Comparison of ENCODE assay signal across 8 cellular contexts in the genomic region with DNA sequence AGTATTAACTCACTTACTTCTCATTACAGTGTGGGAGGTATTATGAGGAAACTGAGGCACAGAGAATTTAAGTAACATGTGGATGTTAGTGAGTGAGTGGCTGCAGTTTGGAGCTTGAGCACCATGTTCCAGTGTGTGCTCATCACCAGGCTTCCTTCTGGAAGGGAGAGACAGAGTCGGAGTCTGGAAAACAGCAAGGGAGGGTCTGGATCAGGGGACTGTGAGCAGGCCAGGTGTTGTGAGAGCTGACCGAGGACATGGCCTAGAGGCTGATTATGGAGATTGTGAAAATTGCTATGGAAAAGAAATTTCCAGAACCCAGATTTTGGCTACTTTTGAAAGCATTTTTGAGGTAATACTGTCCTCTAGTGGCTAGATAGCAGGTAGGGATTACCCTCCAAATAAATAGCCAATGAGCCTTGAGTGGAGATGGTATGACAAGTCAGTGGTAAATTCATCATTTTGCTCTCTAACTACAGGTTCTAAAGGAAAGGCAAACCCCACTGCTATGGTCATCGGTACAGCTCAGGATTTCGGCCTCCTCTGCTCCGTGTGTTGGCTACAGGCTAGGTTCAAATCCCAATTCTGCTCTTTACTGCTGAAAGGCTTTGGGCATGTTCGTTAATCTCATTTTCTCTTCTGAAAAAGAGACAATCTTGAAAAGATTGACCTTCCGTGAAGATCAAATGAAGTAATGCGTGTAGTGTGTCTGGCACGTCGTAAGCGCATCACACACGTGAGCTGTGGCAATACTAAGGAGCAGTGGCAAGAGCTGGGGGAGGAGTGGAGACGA. TPM values are rescaled to one million over a fixed set of nuclear protein-coding genes. Genes with fewer than 3 reads are reported as not detected.
DNase-seq lines count a peak whose midpoint lies in the region; ATAC-seq and TF ChIP-seq lines count a peak whose summit lies in the region.

No MANE protein-coding gene starts in this region.

- TF ChIP-seq CTCF in C4-2B (conservative IDR thresholded peaks at IDR 0.05) (peak; percentile 99), foreskin fibroblast (IDR thresholded peaks at IDR 0.05; ENCODE audit: low read depth, low read length) (peak; percentile 96)

- H3K36me3 ChIP-seq in H7 (replicated peaks; ENCODE audit: control insufficient read depth, insufficient read depth, low read length): no peaks in the 10 kb centered on the region

- H3K4me3 ChIP-seq in H7 (ENCODE audit: insufficient read depth, low read depth, low read length): no peak overlapping the region
- H3K4me3 ChIP-seq in foreskin fibroblast (ENCODE audit: low read depth in 1 of 2, low read length in 2 of 2): no peak overlapping the region

- DNase-seq in H7: peak; percentile 62
- DNase-seq in RPMI7951 (ENCODE audit: low read depth): peak; percentile 34
- peak; percentile 28 to 70 for DNase-seq in foreskin fibroblast
- no peak for DNase-seq in sciatic nerve (ENCODE audit: low spot score)
- no peak for DNase-seq in stimulated activated naive CD4-positive, alpha-beta T cell treated with Interleukin-2 at 50 U/mL for 16 hours (lab: John Stamatoyannopoulos, UW)

- ATAC-seq in sciatic nerve (peak; percentile 74), HG02571 (IDR thresholded peaks at IDR 0.05; ENCODE audit: unreplicated experiment) (no peak), GM21576 (IDR thresholded peaks at IDR 0.05; ENCODE audit: unreplicated experiment) (no peak)

- no peaks in the 10 kb centered on the region; the same call in 1 of the 2 replicates for H3K27me3 ChIP-seq in H7 (ENCODE audit: control insufficient read depth, insufficient read depth, low read length)

- intact Hi-C loops in sciatic nerve (cut with DNase I): no loop called here

- H3K27ac ChIP-seq in C4-2B: no peak overlapping the region

RNA-seq across cellular contexts. Expression of a gene that starts 1.1 kb away (rescaled TPM):
- total RNA-seq in H7 (2014; rRNA removed; shearing (Covaris generic)): 0.38 and 1.2 TPM in 2 replicates
- total RNA-seq in RPMI7951 (2014; rRNA removed; shearing (Covaris generic)): not detected in 2 replicates
- not detected for total RNA-seq in sciatic nerve

RNA-seq across cellular contexts. Expression of a gene that starts 47.4 kb away (rescaled TPM):
- total RNA-seq in H7 (2014; rRNA removed; shearing (Covaris generic)): 0.07 TPM in 2 replicates
- 0.12 TPM in 1 of 2 replicates, not detected in the other for total RNA-seq in RPMI7951 (2014; rRNA removed; shearing (Covaris generic))
- total RNA-seq in sciatic nerve: not detected

Comparison
In these comparisons a context has a peak if more than half of its experiments do, and no peak if none do; other contexts are left out.
1. DNase-seq: peak in H7 (single experiment), RPMI7951 (single experiment) and foreskin fibroblast (2 of 2); none in sciatic nerve (single experiment) and stimulated activated naive CD4-positive, alpha-beta T cell treated with Interleukin-2 at 50 U/mL for 16 hours (single experiment).